8 cellular contexts compared by ENCODE assay signal in the genomic region with DNA sequence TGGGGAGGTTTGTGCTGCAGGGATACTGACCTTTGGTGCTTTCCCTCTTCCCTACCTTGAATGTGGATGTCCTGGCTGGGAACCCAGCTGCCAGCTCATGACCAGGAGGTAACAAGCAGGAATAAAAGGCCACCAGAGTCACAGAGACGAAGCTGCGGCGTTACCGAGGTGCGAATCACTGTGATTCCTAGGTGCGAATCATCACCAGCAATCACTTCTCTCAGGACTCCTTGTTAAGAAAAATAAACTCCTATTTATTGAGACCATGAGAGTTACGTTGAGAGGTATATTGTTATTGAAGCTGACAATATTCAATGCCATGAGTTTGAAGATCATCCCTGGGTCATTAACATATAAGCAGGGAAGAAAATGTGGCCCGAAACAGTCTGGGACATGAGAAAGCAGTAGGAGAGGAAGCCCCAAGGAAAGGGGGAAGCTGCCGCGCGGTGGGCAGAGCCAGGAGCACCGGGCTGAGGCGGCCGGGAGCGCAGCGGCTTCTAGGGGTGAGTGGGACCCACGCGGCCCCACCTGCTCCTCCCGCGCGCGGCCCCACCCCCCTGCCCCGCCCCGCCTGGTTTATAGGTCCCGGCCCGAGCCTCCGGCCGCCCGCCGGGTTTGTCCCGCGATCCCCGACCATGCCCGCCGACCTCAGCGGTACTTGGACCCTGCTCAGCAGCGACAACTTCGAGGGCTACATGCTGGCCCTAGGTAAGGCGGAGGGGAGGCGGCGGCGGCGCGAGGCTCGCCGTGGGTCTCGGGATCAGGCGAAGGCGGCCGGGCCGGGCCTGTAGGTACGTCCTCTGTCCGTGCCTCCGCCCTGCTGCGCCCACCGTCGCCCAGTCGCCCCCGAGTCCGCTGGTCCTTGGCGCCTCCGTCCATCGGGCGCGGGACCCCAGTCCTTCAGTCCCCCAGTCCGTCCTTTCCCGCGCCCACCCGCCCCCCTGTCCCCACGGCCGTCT. TPM values are rescaled to one million over a fixed set of nuclear protein-coding genes. Genes with fewer than 3 reads are reported as not detected.
DNase-seq lines count a peak whose midpoint lies in the region; ATAC-seq and TF ChIP-seq lines count a peak whose summit lies in the region.

Gene RBP7 (plus strand): TSS at position 605 of the 959 bp plus-strand sequence. CDS start 31 bp downstream, at position 636.

- CTCF ChIA-PET in HEK293 (lab: Yijun Ruan, JAX), result no interaction called here

- TF ChIP-seq EP300 in ovary (IDR thresholded peaks at IDR 0.05), result no peak

- H3K79me2 ChIP-seq in ACC112 (ENCODE audit: control insufficient read depth, insufficient read depth, low read length, unreplicated experiment), result no peaks in the 10 kb centered on the region

- H3K4me1 ChIP-seq in ACC112 (ENCODE audit: control insufficient read depth, insufficient read depth, low read length, unreplicated experiment), result no peaks in the 10 kb centered on the region
- no peaks in the 10 kb centered on the region for H3K4me1 ChIP-seq in HEK293 (ENCODE audit: control insufficient read depth, insufficient read depth, low read length)
- H3K4me1 ChIP-seq in ovary (ENCODE audit: insufficient read depth), result peaks cover 8% of the 10 kb centered on the region

- H3K27me3 ChIP-seq in ACC112 (ENCODE audit: insufficient read depth, low read length) (peaks cover 29% of the 10 kb centered on the region), ovary (no peaks in the 10 kb centered on the region)

- H3K9me3 ChIP-seq in HEK293 (ENCODE audit: control insufficient read depth, insufficient read depth, low read depth, low read length), result no peaks in the 10 kb centered on the region
- no peaks in the 10 kb centered on the region for H3K9me3 ChIP-seq in ovary

- ATAC-seq in HG03439 (IDR thresholded peaks at IDR 0.05; ENCODE audit: unreplicated experiment), result no peak

- in situ Hi-C loops in KBM-7 (cut with MboI; ENCODE audit: low pct_unique_long_range_greater_than_20kb, low sequenced_read_pairs), result no loop called here

- H3K36me3 ChIP-seq in ACC112 (ENCODE audit: insufficient read depth, low read length), result no peaks in the 10 kb centered on the region
- no peaks in the 10 kb centered on the region; a peak in 1 of 3 replicates for H3K36me3 ChIP-seq in HEK293 (ENCODE audit: control insufficient read depth in 2 of 2, insufficient read depth in 1 of 2, low read length in 2 of 2)
- no peaks in the 10 kb centered on the region for H3K36me3 ChIP-seq in ovary

- no peak for TF ChIP-seq POLR2A in ovary (IDR thresholded peaks at IDR 0.05)

- POLR2A ChIA-PET in HEK293 (lab: Yijun Ruan, JAX), result no interaction called here

- H3K27ac ChIP-seq in ACC112 (ENCODE audit: low read depth, low read length), result no peak within 1 kb of the TSS
- no peak within 1 kb of the TSS for H3K27ac ChIP-seq in HEK293 (ENCODE audit: extremely low read depth, low read depth, low read length)
- H3K27ac ChIP-seq in ovary, result no peak within 1 kb of the TSS

- intact Hi-C loops in ovary (cut with DNase I), result no loop called here

- TF ChIP-seq CTCF in HEK293 (tag by site-specific recombination; IDR thresholded peaks at IDR 0.05), result peak; percentile 40; the same call in 1 of the 2 replicates
- TF ChIP-seq CTCF in ovary (IDR thresholded peaks at IDR 0.05), result no peak

- H2AFZ ChIP-seq in ACC112 (ENCODE audit: low read length, unreplicated experiment), result peak within 1 kb of the TSS; percentile 23

- peak; percentile 21 to 28 for DNase-seq in activated T-cell treated with anti-CD3 and anti-CD28 coated beads, Interleukin-2, amount 50 U/mL, for 48 hours
- DNase-seq in glomerular visceral epithelial cell (ENCODE audit: extremely low spot score) (peak; percentile 38), ovary (peak; percentile 8 to 40 (median 21)), KBM-7 (no peak), NCI-H774 (lab: John Stamatoyannopoulos, UW) (no peak)

- H3K4me3 ChIP-seq in ACC112 (ENCODE audit: low read depth, low read length) (peak within 1 kb of the TSS; percentile 41; the same call in 1 of the 2 replicates), HEK293 (ENCODE audit: low read depth, low read length) (peak within 1 kb of the TSS; percentile 36), ovary (peak within 1 kb of the TSS; percentile 34)

- 7 to 11% (median 9%) methylated on average over 50 to 71 of the region's 71 CpGs for WGBS in ovary, 3 donors

TF ChIP-seq in HEK293, 187 proteins besides CTCF, POLR2A, EP300 and RAD21 (continues in another document):
- TF ChIP-seq KLF1 (tag by site-specific recombination; IDR thresholded peaks at IDR 0.05) (peak; percentile 55), KLF8 (tag by site-specific recombination; IDR thresholded peaks at IDR 0.05) (0 out of 2 replicates have a peak, but pooled peaks have one; percentile 29), GLIS2 (tag by site-specific recombination; IDR thresholded peaks at IDR 0.05) (peak; percentile 32; the same call in 1 of the 2 replicates), EGR2 (tag by site-specific recombination; IDR thresholded peaks at IDR 0.05; ENCODE audit: low read depth) (0 out of 2 replicates have a peak, but pooled peaks have one; percentile 18), ZNF621 (tag by site-specific recombination; IDR thresholded peaks at IDR 0.05) (no peak), ZNF335 (tag by site-specific recombination; conservative IDR thresholded peaks at IDR 0.05) (peak; percentile 89), SP3 (tag by site-specific recombination; IDR thresholded peaks at IDR 0.05) (peak; percentile 50), ZIC2 (tag by site-specific recombination; IDR thresholded peaks at IDR 0.05) (peak; percentile 19; the same call in 1 of the 2 replicates), ZNF23 (tag by site-specific recombination; IDR thresholded peaks at IDR 0.05; ENCODE audit: borderline replicate concordance) (no peak), REPIN1 (tag by site-specific recombination; IDR thresholded peaks at IDR 0.05; ENCODE audit: low read depth) (no peak), ZNF202 (tag by site-specific recombination; IDR thresholded peaks at IDR 0.05; ENCODE audit: borderline replicate concordance) (no peak), ZNF223 (tag by site-specific recombination; IDR thresholded peaks at IDR 0.05) (no peak), ZFHX2 (tag by site-specific recombination; conservative IDR thresholded peaks at IDR 0.05) (peak; percentile 30; the same call in 1 of the 2 replicates), ZFP69B (tag by site-specific recombination; IDR thresholded peaks at IDR 0.05) (peak; percentile 97), SP2 (tag by site-specific recombination; IDR thresholded peaks at IDR 0.05) (0 out of 2 replicates have a peak, but pooled peaks have one; percentile 6), KLF9 (tag by site-specific recombination; IDR thresholded peaks at IDR 0.05; ENCODE audit: low read depth) (peak; percentile 41; the same call in 1 of the 2 replicates), ZNF777 (tag by site-specific recombination; IDR thresholded peaks at IDR 0.05; ENCODE audit: borderline replicate concordance) (peak; percentile 84), HOXD13 (CRISPR knock-in tag; IDR thresholded peaks at IDR 0.05; ENCODE audit: borderline replicate concordance) (no peak), PATZ1 (tag by site-specific recombination; IDR thresholded peaks at IDR 0.05) (0 out of 2 replicates have a peak, but pooled peaks have one; percentile 22), ZNF488 (tag by site-specific recombination; IDR thresholded peaks at IDR 0.05) (no peak), ZBTB8A (tag by site-specific recombination; IDR thresholded peaks at IDR 0.05) (peak; percentile 44), ZSCAN16 (tag by site-specific recombination; IDR thresholded peaks at IDR 0.05) (no peak)
- TF ChIP-seq, protein P1, sequence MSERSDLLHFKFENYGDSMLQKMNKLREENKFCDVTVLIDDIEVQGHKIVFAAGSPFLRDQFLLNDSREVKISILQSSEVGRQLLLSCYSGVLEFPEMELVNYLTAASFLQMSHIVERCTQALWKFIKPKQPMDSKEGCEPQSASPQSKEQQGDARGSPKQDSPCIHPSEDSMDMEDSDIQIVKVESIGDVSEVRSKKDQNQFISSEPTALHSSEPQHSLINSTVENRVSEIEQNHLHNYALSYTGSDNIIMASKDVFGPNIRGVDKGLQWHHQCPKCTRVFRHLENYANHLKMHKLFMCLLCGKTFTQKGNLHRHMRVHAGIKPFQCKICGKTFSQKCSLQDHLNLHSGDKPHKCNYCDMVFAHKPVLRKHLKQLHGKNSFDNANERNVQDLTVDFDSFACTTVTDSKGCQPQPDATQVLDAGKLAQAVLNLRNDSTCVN (tag by site-specific recombination; optimal IDR thresholded peaks at IDR 0.05), result peak; percentile 54

RNA-seq across cellular contexts. Expression of gene RBP7, which starts in this region (rescaled TPM):
- total RNA-seq in ovary, result 10 to 100 TPM in 3 of 7 donors, 1 to 10 TPM in 4; 1.5 to 23.5 (median 8.3) TPM
- polyA plus RNA-seq in ovary, result 10 to 100 TPM; 28.8 to 53.4 TPM

Comparison
In these comparisons a context has a peak if more than half of its experiments do, and no peak if none do; other contexts are left out.
1. DNase-seq: peak in activated T-cell treated with anti-CD3 and anti-CD28 coated beads, Interleukin-2, amount 50 U/mL, for 48 hours (2 of 2), glomerular visceral epithelial cell (single experiment) and ovary (5 of 5); none in KBM-7 (single experiment) and NCI-H774 (single experiment).
2. Peak in every context shown above with its lines, with median percentiles within 50 percentile points of each other: H3K4me3 ChIP-seq.